In the genomic region with DNA sequence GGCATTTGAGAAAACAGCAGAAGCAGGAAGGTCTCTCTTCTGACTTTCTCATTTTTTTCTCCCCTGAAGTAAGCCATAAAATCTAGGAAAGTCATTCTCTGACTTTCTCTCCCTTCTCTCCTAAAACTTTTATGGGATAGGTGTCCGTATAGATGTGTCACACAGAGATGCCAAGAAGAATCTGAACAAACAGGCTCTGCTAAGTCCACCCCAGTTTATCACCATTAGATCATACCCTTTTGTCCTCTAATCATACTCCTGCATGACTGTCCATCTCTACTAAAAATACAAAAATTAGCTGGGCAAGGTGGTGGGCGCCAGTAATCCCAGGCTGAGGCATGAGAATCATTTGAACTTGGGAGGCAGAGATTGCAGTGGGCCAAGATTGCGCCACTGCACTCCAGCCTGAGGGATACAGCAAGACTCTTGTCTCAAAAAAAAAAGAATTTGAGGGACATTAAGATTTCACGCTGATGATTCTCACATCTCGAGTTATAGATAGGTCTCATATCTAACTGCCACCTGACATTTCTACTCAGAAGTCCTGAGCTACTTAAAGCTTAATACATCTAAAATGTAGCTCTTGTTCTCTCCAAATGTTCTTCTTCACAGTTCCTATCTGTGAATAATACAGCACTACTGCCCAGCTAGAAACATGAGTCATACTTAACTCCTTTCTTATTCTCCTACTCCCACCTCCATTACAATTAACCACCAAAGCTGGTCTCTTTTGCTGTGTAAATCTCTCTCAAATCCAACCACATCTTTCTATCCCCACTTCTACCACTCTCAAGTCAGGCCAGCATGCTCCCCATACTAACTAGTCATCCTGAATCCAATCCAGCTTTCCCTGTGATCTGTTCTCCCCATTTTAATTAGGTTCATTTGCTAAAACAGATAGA, we compare ENCODE assay signal across 12 cellular contexts. TPM values are rescaled to one million over a fixed set of nuclear protein-coding genes. Genes with fewer than 3 reads are reported as not detected.
DNase-seq lines count a peak whose midpoint lies in the region; ATAC-seq and TF ChIP-seq lines count a peak whose summit lies in the region.
"Had no signal": no experiment of that assay in that cellular context is flagged by ENCODE, and none has a peak within 500 bp of the region (broad histone marks: within the 10 kb centered on the region; RNA-seq: fewer than 3 reads in every experiment).

No MANE protein-coding gene starts in this region.

- H3K9me3 ChIP-seq in SK-N-MC (ENCODE audit: low read depth, low read length) (no peaks in the 10 kb centered on the region), gastroesophageal sphincter (no peaks in the 10 kb centered on the region)

- H3K4me3 Mint-ChIP-seq in activated T-cell treated with anti-CD3 and anti-CD28 coated beads, Interleukin-2, amount 50 U/mL, for 24 hours, result no peak overlapping the region
- H3K4me3 Mint-ChIP-seq in stimulated activated effector memory CD8-positive, alpha-beta T cell treated with anti-CD3 and anti-CD28 coated beads, Interleukin-12 subunit alpha, Interleukin-12 subunit beta, amount 100 ng/mL, for 72 hours, result no peak overlapping the region
- H3K4me3 Mint-ChIP-seq: activated CD4-positive, alpha-beta memory T cell treated with anti-CD3 and anti-CD28 coated beads for 36 hours had no signal

- no peaks in the 10 kb centered on the region for H3K27me3 Mint-ChIP-seq in activated T-cell treated with anti-CD3 and anti-CD28 coated beads, Interleukin-2, amount 50 U/mL, for 24 hours
- H3K27me3 Mint-ChIP-seq: activated CD4-positive, alpha-beta memory T cell treated with anti-CD3 and anti-CD28 coated beads for 36 hours had no signal

- no peak overlapping the region for H3K9ac ChIP-seq in SK-N-MC (ENCODE audit: insufficient read length)
- H3K9ac ChIP-seq: BLaER1 had no signal

- H3K27ac Mint-ChIP-seq in activated T-cell treated with anti-CD3 and anti-CD28 coated beads, Interleukin-2, amount 50 U/mL, for 24 hours, result peak overlapping the region; percentile 19
- H3K27ac Mint-ChIP-seq in stimulated activated effector memory CD8-positive, alpha-beta T cell treated with anti-CD3 and anti-CD28 coated beads, Interleukin-12 subunit alpha, Interleukin-12 subunit beta, amount 100 ng/mL, for 72 hours, result peak overlapping the region; percentile 1
- H3K27ac Mint-ChIP-seq: activated CD4-positive, alpha-beta memory T cell treated with anti-CD3 and anti-CD28 coated beads for 36 hours had no signal

- no peaks in the 10 kb centered on the region for H3K9me3 Mint-ChIP-seq in activated T-cell treated with anti-CD3 and anti-CD28 coated beads, Interleukin-2, amount 50 U/mL, for 24 hours
- H3K9me3 Mint-ChIP-seq in stimulated activated effector memory CD8-positive, alpha-beta T cell treated with anti-CD3 and anti-CD28 coated beads, Interleukin-12 subunit alpha, Interleukin-12 subunit beta, amount 100 ng/mL, for 72 hours, result no peaks in the 10 kb centered on the region
- H3K9me3 Mint-ChIP-seq: activated CD4-positive, alpha-beta memory T cell treated with anti-CD3 and anti-CD28 coated beads for 36 hours had no signal

- TF ChIP-seq EP300 in gastroesophageal sphincter (IDR thresholded peaks at IDR 0.05), result no peak

- WGBS in gastroesophageal sphincter (ENCODE audit: low coverage in 1 of 2), 2 donors, result 70 to 76% methylated on average over 3 to 5 of the region's 5 CpGs

- peaks cover 67% of the 10 kb centered on the region for H3K36me3 ChIP-seq in SK-N-MC (ENCODE audit: insufficient read depth, low read length)
- peaks cover 0 to 28% of the 10 kb centered on the region in 2 donors for H3K36me3 ChIP-seq in gastroesophageal sphincter

- H3K36me3 Mint-ChIP-seq in activated T-cell treated with anti-CD3 and anti-CD28 coated beads, Interleukin-2, amount 50 U/mL, for 24 hours (ENCODE audit: low read depth), result peaks cover 74% of the 10 kb centered on the region
- H3K36me3 Mint-ChIP-seq in stimulated activated effector memory CD8-positive, alpha-beta T cell treated with anti-CD3 and anti-CD28 coated beads, Interleukin-12 subunit alpha, Interleukin-12 subunit beta, amount 100 ng/mL, for 72 hours, result peaks cover 48% of the 10 kb centered on the region

- H3K27ac ChIP-seq in SK-N-MC (0 out of 2 replicates have a peak overlapping the region, but pooled peaks have one; percentile 8), foreskin keratinocyte (peak overlapping the region; percentile 25), gastroesophageal sphincter (peak overlapping the region in 2 of 4 donors; percentile 23 to 28)
- H3K27ac ChIP-seq: BLaER1, heart left ventricle had no signal

- H3K4me3 ChIP-seq in SK-N-MC (no peak overlapping the region), gastroesophageal sphincter (no peak overlapping the region)
- H3K4me3 ChIP-seq: BLaER1, heart left ventricle had no signal

- peaks cover 57% of the 10 kb centered on the region for H3K4me1 Mint-ChIP-seq in activated T-cell treated with anti-CD3 and anti-CD28 coated beads, Interleukin-2, amount 50 U/mL, for 24 hours (ENCODE audit: low read depth)
- H3K4me1 Mint-ChIP-seq in stimulated activated effector memory CD8-positive, alpha-beta T cell treated with anti-CD3 and anti-CD28 coated beads, Interleukin-12 subunit alpha, Interleukin-12 subunit beta, amount 100 ng/mL, for 72 hours, result peaks cover 32% of the 10 kb centered on the region

- H3K27me3 ChIP-seq in foreskin keratinocyte, result no peaks in the 10 kb centered on the region
- no peaks in the 10 kb centered on the region for H3K27me3 ChIP-seq in gastroesophageal sphincter
- H3K27me3 ChIP-seq: BLaER1, heart left ventricle had no signal

- TF ChIP-seq POLR2A in gastroesophageal sphincter (IDR thresholded peaks at IDR 0.05), result no peak

- ATAC-seq in foreskin keratinocyte (peak; percentile 94), gastroesophageal sphincter (no peak), GM19455 (IDR thresholded peaks at IDR 0.05; ENCODE audit: unreplicated experiment) (no peak)
- ATAC-seq in stimulated activated effector memory CD8-positive, alpha-beta T cell treated with anti-CD3 and anti-CD28 coated beads, Interleukin-12 subunit alpha, Interleukin-12 subunit beta, amount 100 ng/mL, for 72 hours, result peak; percentile 94

- TF ChIP-seq CTCF in foreskin keratinocyte (conservative IDR thresholded peaks at IDR 0.05) (no peak), gastroesophageal sphincter (IDR thresholded peaks at IDR 0.05) (no peak)

- H3K4me1 ChIP-seq in foreskin keratinocyte, result peaks cover 11% of the 10 kb centered on the region
- peaks cover 0 to 25% (median 4%) of the 10 kb centered on the region in 3 donors for H3K4me1 ChIP-seq in gastroesophageal sphincter
- H3K4me1 ChIP-seq: BLaER1 had no signal

- DNase-seq in activated T-cell treated with anti-CD3 and anti-CD28 coated beads, Interleukin-2, amount 50 U/mL, for 24 hours, result no peak
- DNase-seq in activated T-cell treated with anti-CD3 and anti-CD28 coated beads, Interleukin-2, amount 50 U/mL, for 48 hours, result no peak
- DNase-seq in SK-N-MC (ENCODE audit: low read depth, low spot score) (no peak), foreskin keratinocyte (peak; percentile 9 to 52), NCI-H446 treated with DMSO at 0.1 percent for 48 hours (lab: John Stamatoyannopoulos, UW) (no peak)
- DNase-seq in stimulated activated effector memory CD8-positive, alpha-beta T cell treated with anti-CD3 and anti-CD28 coated beads, Interleukin-12 subunit alpha, Interleukin-12 subunit beta, amount 100 ng/mL, for 72 hours (ENCODE audit: low spot score in 2 of 2), result no peak
- DNase-seq: activated CD4-positive, alpha-beta memory T cell treated with anti-CD3 and anti-CD28 coated beads for 36 hours; heart left ventricle; stimulated activated CD4-positive, alpha-beta T cell treated with anti-CD3 and anti-CD28 coated beads, Interleukin-4, amount 100 ng/mL, for 1 hour had no signal

RNA-seq across cellular contexts. Expression of gene ZNF644, which starts 47.7 kb away (rescaled TPM):
- 28.7 and 30.2 TPM in 2 replicates for total RNA-seq in foreskin keratinocyte
- 10.0 and 11.5 TPM in 2 replicates for polyA plus RNA-seq in foreskin keratinocyte
- total RNA-seq in gastroesophageal sphincter, result 10 to 100 TPM; 40.2 to 83.3 (median 53.8) TPM

Comparison
In these comparisons a context has a peak if more than half of its experiments do, and no peak if none do; other contexts are left out.
1. DNase-seq: peak in foreskin keratinocyte (2 of 2); none in activated T-cell treated with anti-CD3 and anti-CD28 coated beads, Interleukin-2, amount 50 U/mL, for 24 hours (single experiment), activated T-cell treated with anti-CD3 and anti-CD28 coated beads, Interleukin-2, amount 50 U/mL, for 48 hours (0 of 2), SK-N-MC (single experiment), stimulated activated effector memory CD8-positive, alpha-beta T cell treated with anti-CD3 and anti-CD28 coated beads, Interleukin-12 subunit alpha, Interleukin-12 subunit beta, amount 100 ng/mL, for 72 hours (0 of 2) and NCI-H446 treated with DMSO at 0.1 percent for 48 hours (single experiment).
2. ATAC-seq: peak in foreskin keratinocyte (single experiment) and stimulated activated effector memory CD8-positive, alpha-beta T cell treated with anti-CD3 and anti-CD28 coated beads, Interleukin-12 subunit alpha, Interleukin-12 subunit beta, amount 100 ng/mL, for 72 hours (single experiment); none in gastroesophageal sphincter (single experiment) and GM19455 (single experiment).